ENCODE assay signal across 34 cellular contexts in genomic region chr4:189917161-189917891, GRCh38.
"Had no signal": no experiment of that assay in that cellular context is flagged by ENCODE, and none has a peak within 500 bp of the region (broad histone marks: within the 10 kb centered on the region; RNA-seq: fewer than 3 reads in every experiment).

No MANE protein-coding gene starts in this region.

- H3K9me3 ChIP-seq: MG63 had no signal

- H3K4me2 ChIP-seq: KMS-11 had no signal

- DNase-seq: Karpas-422, Kasumi-1, MG63, MM.1S, MV-4-11, NCI-H1048, NCI-H1092, NCI-H1092 treated with DMSO at 0.1 percent for 48 hours, NCI-H1105, NCI-H1105 treated with DMSO at 0.1 percent for 48 hours, NCI-H1417, NCI-H1417 treated with DMSO at 0.1 percent for 48 hours, NCI-H1436, NCI-H1436 treated with DMSO at 0.1 percent for 48 hours, NCI-H146, NCI-H1694, NCI-H1694 treated with DMSO at 0.1 percent for 48 hours, NCI-H187, NCI-H187 treated with DMSO at 0.1 percent for 48 hours, NCI-H1930, NCI-H2029, NCI-H2029 treated with DMSO at 0.1 percent for 48 hours, NCI-H2081, NCI-H2081 treated with DMSO at 0.1 percent for 48 hours, NCI-H2107, NCI-H2171, NCI-H2171 treated with DMSO at 0.1 percent for 48 hours, NCI-H2227 treated with DMSO at 0.1 percent for 48 hours, NCI-H226, NCI-H345, NCI-H446, NCI-H446 treated with DMSO at 0.1 percent for 48 hours, NCI-H510A had no signal

- H3K27me3 ChIP-seq: MG63 had no signal

- H3K4me3 ChIP-seq: MG63 had no signal

- H3K36me3 ChIP-seq: MG63 had no signal

- H3K27ac ChIP-seq: KMS-11 had no signal

- H3K9ac ChIP-seq: KMS-11 had no signal
